ENCODE assay signal across 13 cellular contexts in the genomic region with DNA sequence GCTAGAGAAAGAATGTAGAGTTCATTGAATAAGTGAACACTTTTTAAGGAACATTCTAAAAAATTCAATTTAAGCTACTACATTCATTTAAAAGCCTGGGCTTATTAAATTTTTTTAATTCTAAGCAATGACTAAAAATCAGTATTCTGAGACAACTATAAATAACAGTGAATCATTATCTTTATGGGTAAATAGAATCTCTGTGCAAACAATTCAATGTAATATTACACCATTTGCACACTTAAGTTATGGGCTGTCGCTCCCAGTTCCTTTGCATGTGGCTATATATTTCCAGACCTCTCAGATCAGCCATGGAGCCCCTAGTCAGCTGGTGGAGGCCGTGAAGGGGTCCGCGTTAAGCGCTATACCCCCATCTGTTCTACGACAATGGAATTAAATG.
"Had no signal": no experiment of that assay in that cellular context is flagged by ENCODE, and none has a peak within 500 bp of the region (broad histone marks: within the 10 kb centered on the region; RNA-seq: fewer than 3 reads in every experiment).

No MANE protein-coding gene starts in this region.

- H3K9me3 ChIP-seq: body of pancreas had no signal

- H3K27ac ChIP-seq: body of pancreas, hepatocyte had no signal

- H3K27me3 ChIP-seq: body of pancreas, hepatocyte had no signal

- H3K27ac Mint-ChIP-seq: activated CD4-positive, alpha-beta T cell treated with anti-CD3 and anti-CD28 coated beads, Interleukin-2, amount 10 ng/mL, durations not matched to agents 24 days and 14 days; activated CD8-positive, alpha-beta T cell treated with anti-CD3 and anti-CD28 coated beads for 36 hours; activated naive CD4-positive, alpha-beta T cell treated with anti-CD3 and anti-CD28 coated beads for 36 hours; effector memory CD8-positive, alpha-beta T cell; nephron had no signal

- H3K4me1 Mint-ChIP-seq: activated CD4-positive, alpha-beta T cell treated with anti-CD3 and anti-CD28 coated beads, Interleukin-2, amount 10 ng/mL, durations not matched to agents 24 days and 14 days had no signal

- H3K9me3 Mint-ChIP-seq: activated CD4-positive, alpha-beta T cell treated with anti-CD3 and anti-CD28 coated beads, Interleukin-2, amount 10 ng/mL, durations not matched to agents 24 days and 14 days; activated CD8-positive, alpha-beta T cell treated with anti-CD3 and anti-CD28 coated beads for 36 hours; activated naive CD4-positive, alpha-beta T cell treated with anti-CD3 and anti-CD28 coated beads for 36 hours; nephron had no signal

- H3K4me3 Mint-ChIP-seq: activated CD4-positive, alpha-beta T cell treated with anti-CD3 and anti-CD28 coated beads, Interleukin-2, amount 10 ng/mL, durations not matched to agents 24 days and 14 days; activated CD8-positive, alpha-beta T cell treated with anti-CD3 and anti-CD28 coated beads for 36 hours; activated naive CD4-positive, alpha-beta T cell treated with anti-CD3 and anti-CD28 coated beads for 36 hours; effector memory CD8-positive, alpha-beta T cell; nephron had no signal

- H3K4me3 ChIP-seq: body of pancreas, hepatocyte had no signal

- DNase-seq: activated CD4-positive, alpha-beta T cell treated with anti-CD3 and anti-CD28 coated beads, Interleukin-2, amount 10 ng/mL, durations not matched to agents 24 days and 14 days; activated CD8-positive, alpha-beta T cell treated with anti-CD3 and anti-CD28 coated beads for 36 hours; activated naive CD4-positive, alpha-beta T cell treated with anti-CD3 and anti-CD28 coated beads for 36 hours; activated T-cell treated with anti-CD3 and anti-CD28 coated beads, Interleukin-2, amount 50 U/mL, for 1 hour; body of pancreas; effector memory CD8-positive, alpha-beta T cell; foreskin fibroblast; mammary epithelial cell; midbrain; occipital lobe; stimulated activated naive CD4-positive, alpha-beta T cell had no signal
